12 cellular contexts compared by ENCODE assay signal in genomic region chr6:129750390-129750789, GRCh38.
DNase-seq lines count a peak whose midpoint lies in the region; ATAC-seq and TF ChIP-seq lines count a peak whose summit lies in the region.
"Had no signal": no experiment of that assay in that cellular context is flagged by ENCODE, and none has a peak within 500 bp of the region (broad histone marks: within the 10 kb centered on the region; RNA-seq: fewer than 3 reads in every experiment).

No MANE protein-coding gene starts in this region.

- POLR2A ChIA-PET in GM10248 (lab: Yijun Ruan, JAX): no interaction called here

- peak overlapping the region; percentile 48 for H3K4me3 Mint-ChIP-seq in activated T-cell treated with anti-CD3 and anti-CD28 coated beads, Interleukin-2, amount 50 U/mL, for 24 hours
- H3K4me3 Mint-ChIP-seq in effector memory CD8-positive, alpha-beta T cell: peak overlapping the region; percentile 69 to 73
- H3K4me3 Mint-ChIP-seq in stimulated activated memory B cell treated with anti-CD40 and anti-IgM and Interleukin-4, amounts not matched to agents 10 μg/mL and 1 μg/mL and 100 μg/mL, for 72 hours: no peak overlapping the region
- H3K4me3 Mint-ChIP-seq: nephron progenitor cell had no signal

- no peaks in the 10 kb centered on the region for H3K27me3 Mint-ChIP-seq in activated T-cell treated with anti-CD3 and anti-CD28 coated beads, Interleukin-2, amount 50 U/mL, for 24 hours
- no peaks in the 10 kb centered on the region for H3K27me3 Mint-ChIP-seq in effector memory CD8-positive, alpha-beta T cell
- no peaks in the 10 kb centered on the region for H3K27me3 Mint-ChIP-seq in stimulated activated memory B cell treated with anti-CD40 and anti-IgM and Interleukin-4, amounts not matched to agents 10 μg/mL and 1 μg/mL and 100 μg/mL, for 72 hours

- DNase-seq in activated T-cell treated with anti-CD3 and anti-CD28 coated beads, Interleukin-2, amount 50 U/mL, for 24 hours: no peak
- no peak for DNase-seq in activated T-cell treated with anti-CD3 and anti-CD28 coated beads, Interleukin-2, amount 50 U/mL, for 48 hours
- DNase-seq in SK-N-MC (ENCODE audit: low read depth, low spot score): no peak
- DNase-seq in effector memory CD8-positive, alpha-beta T cell: no peak
- DNase-seq in GM10248 (ENCODE audit: extremely low spot score): no peak
- DNase-seq: H7, NCI-H748 treated with DMSO at 0.1 percent for 48 hours, nephron progenitor cell, T1000 had no signal

- H3K4me1 Mint-ChIP-seq in activated T-cell treated with anti-CD3 and anti-CD28 coated beads, Interleukin-2, amount 50 U/mL, for 24 hours (ENCODE audit: low read depth): peaks cover 58% of the 10 kb centered on the region
- peaks cover 28 to 38% of the 10 kb centered on the region in 2 donors for H3K4me1 Mint-ChIP-seq in effector memory CD8-positive, alpha-beta T cell (ENCODE audit: low read depth in 2 of 2)
- H3K4me1 Mint-ChIP-seq in stimulated activated memory B cell treated with anti-CD40 and anti-IgM and Interleukin-4, amounts not matched to agents 10 μg/mL and 1 μg/mL and 100 μg/mL, for 72 hours: peaks cover 18% of the 10 kb centered on the region

- ATAC-seq in effector memory CD8-positive, alpha-beta T cell (replicated peaks): peak; percentile 46
- ATAC-seq in stimulated activated memory B cell treated with anti-CD40 and anti-IgM and Interleukin-4, amounts not matched to agents 10 μg/mL and 1 μg/mL and 100 μg/mL, for 72 hours: no peak
- no peak for ATAC-seq in GM18517 (IDR thresholded peaks at IDR 0.05; ENCODE audit: unreplicated experiment)
- ATAC-seq in GM19395 (IDR thresholded peaks at IDR 0.05; ENCODE audit: unreplicated experiment): no peak

- H3K9me3 ChIP-seq in SK-N-MC (ENCODE audit: low read depth, low read length): no peaks in the 10 kb centered on the region

- H3K27ac ChIP-seq in SK-N-MC: peak overlapping the region; percentile 81; the same call in 1 of the 2 replicates

- no peaks in the 10 kb centered on the region for H3K36me3 ChIP-seq in SK-N-MC (ENCODE audit: insufficient read depth, low read length)

- no peak overlapping the region for H3K9ac ChIP-seq in SK-N-MC (ENCODE audit: insufficient read length)

- H3K27ac Mint-ChIP-seq in activated T-cell treated with anti-CD3 and anti-CD28 coated beads, Interleukin-2, amount 50 U/mL, for 24 hours: peak overlapping the region; percentile 90
- H3K27ac Mint-ChIP-seq in effector memory CD8-positive, alpha-beta T cell: peak overlapping the region; percentile 89
- H3K27ac Mint-ChIP-seq in stimulated activated memory B cell treated with anti-CD40 and anti-IgM and Interleukin-4, amounts not matched to agents 10 μg/mL and 1 μg/mL and 100 μg/mL, for 72 hours: peak overlapping the region; percentile 87
- H3K27ac Mint-ChIP-seq: nephron progenitor cell had no signal

- no peak for TF ChIP-seq CTCF in GM10248 (IDR thresholded peaks at IDR 0.05; ENCODE audit: control extremely low read depth, extremely low read depth, low read depth, missing control alignments)

- CTCF ChIA-PET in GM10248 (lab: Yijun Ruan, JAX): interaction anchor here (0.9 to 3.1 kb wide), 11 partner anchors 9 to 271 kb away, joined by 3 to 16 read pairs (median 3); no protein-coding TSS in a partner anchor

- H3K4me3 ChIP-seq in SK-N-MC: peak overlapping the region; percentile 57

- no peaks in the 10 kb centered on the region for H3K36me3 Mint-ChIP-seq in activated T-cell treated with anti-CD3 and anti-CD28 coated beads, Interleukin-2, amount 50 U/mL, for 24 hours (ENCODE audit: low read depth)
- H3K36me3 Mint-ChIP-seq in effector memory CD8-positive, alpha-beta T cell (ENCODE audit: insufficient read depth): no peaks in the 10 kb centered on the region
- H3K36me3 Mint-ChIP-seq in stimulated activated memory B cell treated with anti-CD40 and anti-IgM and Interleukin-4, amounts not matched to agents 10 μg/mL and 1 μg/mL and 100 μg/mL, for 72 hours: no peaks in the 10 kb centered on the region

- no peaks in the 10 kb centered on the region for H3K9me3 Mint-ChIP-seq in activated T-cell treated with anti-CD3 and anti-CD28 coated beads, Interleukin-2, amount 50 U/mL, for 24 hours
- H3K9me3 Mint-ChIP-seq in effector memory CD8-positive, alpha-beta T cell: no peaks in the 10 kb centered on the region
- no peaks in the 10 kb centered on the region for H3K9me3 Mint-ChIP-seq in stimulated activated memory B cell treated with anti-CD40 and anti-IgM and Interleukin-4, amounts not matched to agents 10 μg/mL and 1 μg/mL and 100 μg/mL, for 72 hours
- H3K9me3 Mint-ChIP-seq: nephron progenitor cell had no signal
